Comparison of ENCODE assay signal across 9 cellular contexts in genomic region chr15:69719527-69719926, GRCh38.
DNase-seq lines count a peak whose midpoint lies in the region; ATAC-seq and TF ChIP-seq lines count a peak whose summit lies in the region.
"Had no signal": no experiment of that assay in that cellular context is flagged by ENCODE, and none has a peak within 500 bp of the region (broad histone marks: within the 10 kb centered on the region; RNA-seq: fewer than 3 reads in every experiment).

No MANE protein-coding gene starts in this region.

- H3K4me3 ChIP-seq in BLaER1 treated with 17β-estradiol and CSF1 and Interleukin-3, amounts not matched to agents 10 nM and 100 nM, result no peak overlapping the region
- no peak overlapping the region for H3K4me3 ChIP-seq in naive thymus-derived CD4-positive, alpha-beta T cell (ENCODE audit: low read length)
- H3K4me3 ChIP-seq in neural progenitor cell (no peak overlapping the region), foreskin fibroblast (ENCODE audit: low read depth in 1 of 2, low read length in 2 of 2) (no peak overlapping the region)

- peaks cover 0 to 3% of the 10 kb centered on the region in 2 donors for H3K36me3 Mint-ChIP-seq in activated T-cell treated with anti-CD3 and anti-CD28 coated beads, Interleukin-2, amount 50 U/mL, for 72 hours (ENCODE audit: insufficient read depth in 2 of 2)
- H3K36me3 Mint-ChIP-seq in naive thymus-derived CD4-positive, alpha-beta T cell, result peaks cover 0 to 14% (median 0%) of the 10 kb centered on the region in 5 donors
- no peaks in the 10 kb centered on the region for H3K36me3 Mint-ChIP-seq in neural progenitor cell

- H3K9ac ChIP-seq in BLaER1 treated with 17β-estradiol and CSF1 and Interleukin-3, amounts not matched to agents 10 nM and 100 nM, result peak overlapping the region in 2 of 11 experiments; percentile 56 to 60; a peak in 2 of 22 replicates
- H3K9ac ChIP-seq in neural progenitor cell, result no peak overlapping the region
- H3K9ac ChIP-seq: KMS-11 had no signal

- peaks cover 39 to 88% (median 66%) of the 10 kb centered on the region in 10 experiments for H3K4me1 ChIP-seq in BLaER1 treated with 17β-estradiol and CSF1 and Interleukin-3, amounts not matched to agents 10 nM and 100 nM
- peaks cover 64 to 76% of the 10 kb centered on the region in 2 donors for H3K4me1 ChIP-seq in naive thymus-derived CD4-positive, alpha-beta T cell (ENCODE audit: control insufficient read depth in 2 of 2, insufficient read depth in 2 of 2, low read length in 2 of 2)
- no peaks in the 10 kb centered on the region for H3K4me1 ChIP-seq in neural progenitor cell

- H3K79me2 ChIP-seq in neural progenitor cell (ENCODE audit: low read depth), result no peaks in the 10 kb centered on the region

- in situ Hi-C loops in G401 (cut with HindIII; ENCODE audit: low sequenced_read_pairs), result no loop called here

- H3K36me3 ChIP-seq in BLaER1 treated with 17β-estradiol and CSF1 and Interleukin-3, amounts not matched to agents 10 nM and 100 nM, result no peaks in the 10 kb centered on the region
- no peaks in the 10 kb centered on the region for H3K36me3 ChIP-seq in naive thymus-derived CD4-positive, alpha-beta T cell (ENCODE audit: control insufficient read depth in 2 of 3, insufficient read depth in 3 of 3, low read length in 3 of 3)
- H3K36me3 ChIP-seq in neural progenitor cell, result no peaks in the 10 kb centered on the region

- peak overlapping the region in 10 of 11 experiments; percentile 0 to 81 (median 40); a peak in 15 of 22 replicates for H3K27ac ChIP-seq in BLaER1 treated with 17β-estradiol and CSF1 and Interleukin-3, amounts not matched to agents 10 nM and 100 nM
- no peak overlapping the region for H3K27ac ChIP-seq in naive thymus-derived CD4-positive, alpha-beta T cell (ENCODE audit: low read depth, low read length)
- H3K27ac ChIP-seq in neural progenitor cell, result no peak overlapping the region
- H3K27ac ChIP-seq: KMS-11 had no signal

- DNase-seq in NAMALWA (ENCODE audit: low spot score) (peak; percentile 19), neural progenitor cell (ENCODE audit: low spot score) (no peak), foreskin fibroblast (no peak), G401 (ENCODE audit: low spot score) (no peak)
- peak; percentile 71 to 78 for DNase-seq in activated T-cell treated with anti-CD3 and anti-CD28 coated beads, Interleukin-2, amount 50 U/mL, for 72 hours
- peak in 7 of 9 donors; percentile 26 to 49 (median 42) for DNase-seq in naive thymus-derived CD4-positive, alpha-beta T cell

- CTCF ChIA-PET in naive thymus-derived CD4-positive, alpha-beta T cell (lab: Charles Lee), result interaction anchor here (0.9 to 1.4 kb wide), 3 partner anchors 14 to 143 kb away, joined by 3 to 5 read pairs (median 3); no protein-coding TSS in a partner anchor

- peaks cover 10% of the 10 kb centered on the region for H3K27me3 Mint-ChIP-seq in activated T-cell treated with anti-CD3 and anti-CD28 coated beads, Interleukin-2, amount 50 U/mL, for 72 hours (ENCODE audit: low read depth)
- peaks cover 0 to 44% (median 0%) of the 10 kb centered on the region in 5 donors for H3K27me3 Mint-ChIP-seq in naive thymus-derived CD4-positive, alpha-beta T cell
- peaks cover 9% of the 10 kb centered on the region for H3K27me3 Mint-ChIP-seq in neural progenitor cell (ENCODE audit: insufficient read depth, low read depth)

- ATAC-seq in activated T-cell treated with anti-CD3 and anti-CD28 coated beads, Interleukin-2, amount 50 U/mL, for 72 hours (replicated peaks in 1 of 2), result peak; percentile 89 to 90
- ATAC-seq in naive thymus-derived CD4-positive, alpha-beta T cell, result peak; percentile 87
- no peak for ATAC-seq in GM19328 (IDR thresholded peaks at IDR 0.05; ENCODE audit: unreplicated experiment)

- no peak overlapping the region for H2AFZ ChIP-seq in neural progenitor cell (replicated peaks)

- H3K9me3 ChIP-seq in BLaER1 treated with 17β-estradiol and CSF1 and Interleukin-3, amounts not matched to agents 10 nM and 100 nM (replicated peaks in 1 of 11), result no peaks in the 10 kb centered on the region
- H3K9me3 ChIP-seq in naive thymus-derived CD4-positive, alpha-beta T cell (ENCODE audit: control insufficient read depth in 2 of 3, low read length in 3 of 3), result no peaks in the 10 kb centered on the region
- H3K9me3 ChIP-seq in neural progenitor cell (ENCODE audit: low read depth), result no peaks in the 10 kb centered on the region

- TF ChIP-seq CTCF in neural progenitor cell (IDR thresholded peaks at IDR 0.05) (no peak), foreskin fibroblast (IDR thresholded peaks at IDR 0.05; ENCODE audit: low read depth, low read length) (no peak)

- H3K9me3 Mint-ChIP-seq in activated T-cell treated with anti-CD3 and anti-CD28 coated beads, Interleukin-2, amount 50 U/mL, for 72 hours, result peaks cover 0 to 2% of the 10 kb centered on the region in 2 donors
- peaks cover 0 to 3% (median 0%) of the 10 kb centered on the region in 11 donors for H3K9me3 Mint-ChIP-seq in naive thymus-derived CD4-positive, alpha-beta T cell
- no peaks in the 10 kb centered on the region for H3K9me3 Mint-ChIP-seq in neural progenitor cell

- H3F3A ChIP-seq in neural progenitor cell (ENCODE audit: low read depth), result no peaks in the 10 kb centered on the region

- H3K4me3 Mint-ChIP-seq in activated T-cell treated with anti-CD3 and anti-CD28 coated beads, Interleukin-2, amount 50 U/mL, for 72 hours, result peak overlapping the region; percentile 46 to 47
- H3K4me3 Mint-ChIP-seq in naive thymus-derived CD4-positive, alpha-beta T cell, result peak overlapping the region in 9 of 10 donors; percentile 19 to 80 (median 40)
- no peak overlapping the region for H3K4me3 Mint-ChIP-seq in neural progenitor cell

- H3K27ac Mint-ChIP-seq in activated T-cell treated with anti-CD3 and anti-CD28 coated beads, Interleukin-2, amount 50 U/mL, for 72 hours, result no peak overlapping the region
- peak overlapping the region in 8 of 9 donors; percentile 14 to 96 (median 63) for H3K27ac Mint-ChIP-seq in naive thymus-derived CD4-positive, alpha-beta T cell
- no peak overlapping the region for H3K27ac Mint-ChIP-seq in neural progenitor cell

- H3K27me3 ChIP-seq in BLaER1 treated with 17β-estradiol and CSF1 and Interleukin-3, amounts not matched to agents 10 nM and 100 nM, result peaks cover 15 to 74% (median 53%) of the 10 kb centered on the region in 11 experiments
- no peaks in the 10 kb centered on the region for H3K27me3 ChIP-seq in naive thymus-derived CD4-positive, alpha-beta T cell (ENCODE audit: control insufficient read depth in 2 of 2, insufficient read depth in 2 of 2, low read length in 2 of 2)
- H3K27me3 ChIP-seq in neural progenitor cell, result no peaks in the 10 kb centered on the region

- peaks cover 0 to 15% (median 0%) of the 10 kb centered on the region in 11 experiments; a peak in 5 of 22 replicates for H4K20me1 ChIP-seq in BLaER1 treated with 17β-estradiol and CSF1 and Interleukin-3, amounts not matched to agents 10 nM and 100 nM
- no peaks in the 10 kb centered on the region for H4K20me1 ChIP-seq in neural progenitor cell (ENCODE audit: low read depth)

- peak overlapping the region; percentile 68 to 93 (median 80) for H3K4me2 ChIP-seq in BLaER1 treated with 17β-estradiol and CSF1 and Interleukin-3, amounts not matched to agents 10 nM and 100 nM
- H3K4me2 ChIP-seq in neural progenitor cell, result no peak overlapping the region
- H3K4me2 ChIP-seq: KMS-11 had no signal

- intact Hi-C loops in naive thymus-derived CD4-positive, alpha-beta T cell (cut with micrococcal nuclease), result loop anchor here (5.0 to 10.0 kb wide), 2 partner anchors 303 to 535 kb away; no protein-coding TSS in a partner anchor

- POLR2A ChIA-PET in naive thymus-derived CD4-positive, alpha-beta T cell (lab: Charles Lee), result interaction anchor here (0.7 to 3.0 kb wide), 5 partner anchors 36 to 378 kb away, joined by 3 to 10 read pairs (median 3); partner anchors contain the start of gene TLE3

- peaks cover 84% of the 10 kb centered on the region for H3K4me1 Mint-ChIP-seq in activated T-cell treated with anti-CD3 and anti-CD28 coated beads, Interleukin-2, amount 50 U/mL, for 72 hours (ENCODE audit: low read depth)
- H3K4me1 Mint-ChIP-seq in naive thymus-derived CD4-positive, alpha-beta T cell, result peaks cover 63 to 95% (median 88%) of the 10 kb centered on the region in 7 donors
- peaks cover 2% of the 10 kb centered on the region for H3K4me1 Mint-ChIP-seq in neural progenitor cell

Comparison
In these comparisons a context has a peak if more than half of its experiments do, and no peak if none do; other contexts are left out.
1. H3K27ac ChIP-seq: peak in BLaER1 treated with 17β-estradiol and CSF1 and Interleukin-3, amounts not matched to agents 10 nM and 100 nM (10 of 11); none in naive thymus-derived CD4-positive, alpha-beta T cell (single experiment) and neural progenitor cell (single experiment).
2. DNase-seq: peak in NAMALWA (single experiment), activated T-cell treated with anti-CD3 and anti-CD28 coated beads, Interleukin-2, amount 50 U/mL, for 72 hours (2 of 2) and naive thymus-derived CD4-positive, alpha-beta T cell (7 of 9); none in neural progenitor cell (single experiment), foreskin fibroblast (0 of 2) and G401 (single experiment).
3. H3K27ac Mint-ChIP-seq: peak in naive thymus-derived CD4-positive, alpha-beta T cell (8 of 9); none in activated T-cell treated with anti-CD3 and anti-CD28 coated beads, Interleukin-2, amount 50 U/mL, for 72 hours (single experiment) and neural progenitor cell (single experiment).